Comparison of ENCODE assay signal across 8 cellular contexts in the genomic region with DNA sequence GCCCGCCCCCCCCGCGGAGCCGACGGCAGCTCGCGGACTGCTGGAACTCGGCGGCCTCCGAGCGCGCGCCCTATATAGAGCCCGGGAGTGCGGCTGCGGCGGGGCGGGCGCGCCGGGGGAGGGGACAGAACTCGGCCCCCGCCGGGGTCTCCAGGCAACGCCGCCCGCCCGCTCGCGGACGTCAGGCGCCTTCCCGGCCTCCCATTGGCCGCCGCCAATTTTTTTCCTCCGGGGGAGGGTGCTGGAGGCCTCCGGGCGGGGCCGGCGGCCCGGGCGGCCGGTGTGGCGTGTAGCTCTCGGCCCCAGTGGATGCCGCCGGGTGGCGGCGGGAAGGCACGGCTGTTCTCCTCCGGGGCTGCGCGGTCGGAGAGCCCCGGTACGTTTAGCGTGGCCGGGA. TPM values are rescaled to one million over a fixed set of nuclear protein-coding genes. Genes with fewer than 3 reads are reported as not detected.
DNase-seq lines count a peak whose midpoint lies in the region; FAIRE-seq and TF ChIP-seq lines count a peak whose summit lies in the region.

A gene with protein sequence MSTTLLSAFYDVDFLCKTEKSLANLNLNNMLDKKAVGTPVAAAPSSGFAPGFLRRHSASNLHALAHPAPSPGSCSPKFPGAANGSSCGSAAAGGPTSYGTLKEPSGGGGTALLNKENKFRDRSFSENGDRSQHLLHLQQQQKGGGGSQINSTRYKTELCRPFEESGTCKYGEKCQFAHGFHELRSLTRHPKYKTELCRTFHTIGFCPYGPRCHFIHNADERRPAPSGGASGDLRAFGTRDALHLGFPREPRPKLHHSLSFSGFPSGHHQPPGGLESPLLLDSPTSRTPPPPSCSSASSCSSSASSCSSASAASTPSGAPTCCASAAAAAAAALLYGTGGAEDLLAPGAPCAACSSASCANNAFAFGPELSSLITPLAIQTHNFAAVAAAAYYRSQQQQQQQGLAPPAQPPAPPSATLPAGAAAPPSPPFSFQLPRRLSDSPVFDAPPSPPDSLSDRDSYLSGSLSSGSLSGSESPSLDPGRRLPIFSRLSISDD (minus strand): TSS at position 49 of the 397 bp plus-strand sequence. CDS start 291 bp downstream, outside the sequence.

- peaks cover 44% of the 10 kb centered on the region for H3K36me3 ChIP-seq in neutrophil
- H3K36me3 ChIP-seq in suprapubic skin, result peaks cover 43% of the 10 kb centered on the region

- H3K9me3 ChIP-seq in neutrophil (peaks cover 5% of the 10 kb centered on the region), suprapubic skin (no peaks in the 10 kb centered on the region)

- TF ChIP-seq EP300 in suprapubic skin (IDR thresholded peaks at IDR 0.05), result no peak

- TF ChIP-seq CTCF in HFF-Myc (IDR thresholded peaks at IDR 0.05; ENCODE audit: low read depth, low read length, missing control alignments) (no peak), NB4 (IDR thresholded peaks at IDR 0.05; ENCODE audit: low read depth, low read length) (no peak), neutrophil (IDR thresholded peaks at IDR 0.05) (peak; percentile 52), suprapubic skin (IDR thresholded peaks at IDR 0.05) (no peak)

- H3K27ac ChIP-seq in neutrophil (peak within 1 kb of the TSS; percentile 97), suprapubic skin (peak within 1 kb of the TSS; percentile 97)

- peak; percentile 90 for TF ChIP-seq POLR2A in NB4 (IDR thresholded peaks at IDR 0.05; ENCODE audit: extremely low read depth, insufficient read length)
- peak; percentile 96 to 97 for TF ChIP-seq POLR2A in suprapubic skin (IDR thresholded peaks at IDR 0.05)

- peak within 1 kb of the TSS; percentile 74 for H3K4me3 ChIP-seq in HFF-Myc (replicated peaks; ENCODE audit: low read depth, low read length)
- peak within 1 kb of the TSS; percentile 88 for H3K4me3 ChIP-seq in NB4 (ENCODE audit: low read depth, low read length)
- H3K4me3 ChIP-seq in neutrophil (ENCODE audit: low read depth in 1 of 2, low read length in 1 of 2), result peak within 1 kb of the TSS; percentile 99 to 100
- H3K4me3 ChIP-seq in suprapubic skin, result peak within 1 kb of the TSS; percentile 90

- no peak for FAIRE-seq in frontal cortex (lab: Jason Lieb, UNC)

- H3K27me3 ChIP-seq in neutrophil, result no peaks in the 10 kb centered on the region
- H3K27me3 ChIP-seq in suprapubic skin, result no peaks in the 10 kb centered on the region

- DNase-seq in GM04504 (ENCODE audit: low read depth), result peak; percentile 94
- DNase-seq in HFF-Myc (ENCODE audit: extremely low read depth, low read depth), result peak; percentile 69
- DNase-seq in NB4 (ENCODE audit: low read depth), result peak; percentile 98
- DNase-seq in SK-N-DZ (ENCODE audit: low spot score), result peak; percentile 92
- peak; percentile 94 for DNase-seq in activated naive CD4-positive, alpha-beta T cell treated with Interleukin-2 at 50 U/mL for 16 hours
- DNase-seq in frontal cortex (ENCODE audit: low spot score in 2 of 2), result peak; percentile 98 to 99
- peak; percentile 96 to 97 for DNase-seq in suprapubic skin (ENCODE audit: low spot score in 2 of 2)

- peaks cover 56 to 65% of the 10 kb centered on the region in 2 experiments for H3K4me1 ChIP-seq in neutrophil (ENCODE audit: control insufficient read depth in 1 of 2, insufficient read depth in 1 of 2, low read depth in 1 of 2, low read length in 1 of 2)
- peaks cover 36% of the 10 kb centered on the region for H3K4me1 ChIP-seq in suprapubic skin

- WGBS in suprapubic skin, result no CpG with 5 or more reads among the region's 58 CpGs

RNA-seq across cellular contexts. Expression of the gene that starts here (rescaled TPM):
- 6.8 and 7.1 TPM in 2 replicates for polyA plus RNA-seq in SK-N-DZ (2014; cell fraction: cytosol; rRNA removed)
- 4.0 and 4.1 TPM in 2 replicates for polyA plus RNA-seq in SK-N-DZ (2014; cell fraction: nucleus; rRNA removed)
- 2.4 TPM for total RNA-seq in frontal cortex
- 100 to 1,000 TPM; 198 to 238 (median 223) TPM for total RNA-seq in suprapubic skin

Comparison
In these comparisons a context has a peak if more than half of its experiments do, and no peak if none do; other contexts are left out.
1. Peak in every context shown above with its lines: DNase-seq, H3K4me3 ChIP-seq and H3K27ac ChIP-seq.
2. RNA of the gene that starts here (total RNA-seq): 198 to 238 TPM in suprapubic skin; 2.4 TPM in frontal cortex (single experiment); every median in the first group is over 10 times any median in the second.